Comparison of ENCODE assay signal across 20 cellular contexts in genomic region chr1:107896946-107897345, GRCh38.
A peak's percentile ranks its signal among the peaks of the same experiment; 100 is the strongest.
DNase-seq lines count a peak whose midpoint lies in the region; ATAC-seq, FAIRE-seq and TF ChIP-seq lines count a peak whose summit lies in the region.
"Had no signal": no experiment of that assay in that cellular context is flagged by ENCODE, and none has a peak within 500 bp of the region (broad histone marks: within the 10 kb centered on the region; RNA-seq: fewer than 3 reads in every experiment).

No MANE protein-coding gene starts in this region.

- no peak overlapping the region for H3K4me3 ChIP-seq in GM12878
- no peak overlapping the region for H3K4me3 ChIP-seq in ascending aorta
- H3K4me3 ChIP-seq: HAP-1, upper lobe of right lung had no signal

- CTCF ChIA-PET in activated naive CD4-positive, alpha-beta T cell treated with anti-CD3 and anti-CD28 coated beads for 36 hours (lab: Charles Lee) = interaction anchor here (0.9 kb wide), 1 partner anchor 228 kb away, joined by 5 read pairs; no protein-coding TSS in a partner anchor
- CTCF ChIA-PET in GM12878 (lab: Yijun Ruan, JAX) = interaction anchor here (1.1 to 1.6 kb wide), 5 partner anchors 25 to 230 kb away, joined by 3 to 11 read pairs (median 6); no protein-coding TSS in a partner anchor

- no peak for TF ChIP-seq RAD21 in GM12878 (IDR thresholded peaks at IDR 0.05; ENCODE audit: insufficient read depth, low read depth, low read length)

- no peaks in the 10 kb centered on the region for H4K20me1 ChIP-seq in GM12878 (ENCODE audit: control insufficient read depth, insufficient read depth)

- H3K27ac Mint-ChIP-seq in activated naive CD4-positive, alpha-beta T cell treated with anti-CD3 and anti-CD28 coated beads for 36 hours = peak overlapping the region; percentile 78
- peak overlapping the region; percentile 86 to 96 for H3K27ac Mint-ChIP-seq in stimulated activated naive CD8-positive, alpha-beta T cell treated with anti-CD3 and anti-CD28 coated beads, Interleukin-15, amount 100 ng/mL, for 72 hours

- 0% methylated on average over 1 of the region's 1 CpG for WGBS in GM12878 (ENCODE audit: insufficient coverage, insufficient replicate concordance, low lambda C conversion rate, missing lambda C conversion rate)

- TF ChIP-seq EP300 in GM12878 (IDR thresholded peaks at IDR 0.05; ENCODE audit: borderline replicate concordance in 1 of 2, control insufficient read depth in 1 of 2, low read depth in 2 of 2, low read length in 2 of 2) = no peak

- peak overlapping the region; percentile 6 for H3K4me3 Mint-ChIP-seq in activated naive CD4-positive, alpha-beta T cell treated with anti-CD3 and anti-CD28 coated beads for 36 hours
- peak overlapping the region; percentile 77 to 78 for H3K4me3 Mint-ChIP-seq in stimulated activated naive CD8-positive, alpha-beta T cell treated with anti-CD3 and anti-CD28 coated beads, Interleukin-15, amount 100 ng/mL, for 72 hours

- H3K9ac ChIP-seq in GM12878 (ENCODE audit: control insufficient read depth, insufficient read depth, low read length) = no peak overlapping the region

- in situ Hi-C loops in GM12878 (cut with MboI) = no loop called here

- H3K27me3 ChIP-seq in GM12878 (replicated peaks in 1 of 2; ENCODE audit: control insufficient read depth in 2 of 2, insufficient read depth in 2 of 2, low read length in 1 of 2) (no peaks in the 10 kb centered on the region), ascending aorta (no peaks in the 10 kb centered on the region)
- H3K27me3 ChIP-seq: upper lobe of right lung had no signal

- POLR2A ChIA-PET in GM12878 (lab: Charles Lee) = no interaction called here

- TF ChIP-seq CTCF in GM12878 (IDR thresholded peaks at IDR 0.05 in 2 of 3, conservative IDR thresholded peaks at IDR 0.05 in 1 of 3; ENCODE audit: control insufficient read depth in 2 of 3, extremely low read depth in 1 of 3, insufficient read depth in 1 of 3, low read depth in 3 of 3, low read length in 3 of 3) = no peak
- no peak for TF ChIP-seq CTCF in ascending aorta (IDR thresholded peaks at IDR 0.05)

- peaks cover 3% of the 10 kb centered on the region for H3K9me3 Mint-ChIP-seq in activated naive CD4-positive, alpha-beta T cell treated with anti-CD3 and anti-CD28 coated beads for 36 hours
- H3K9me3 Mint-ChIP-seq in stimulated activated naive CD8-positive, alpha-beta T cell treated with anti-CD3 and anti-CD28 coated beads, Interleukin-15, amount 100 ng/mL, for 72 hours = peaks cover 4 to 7% of the 10 kb centered on the region in 2 donors

- FAIRE-seq in GM12878 (lab: Jason Lieb, UNC) = no peak
- FAIRE-seq: colon had no signal

- no peaks in the 10 kb centered on the region for H3K79me2 ChIP-seq in GM12878 (ENCODE audit: control insufficient read depth, insufficient read depth, low read length)

- H3K27me3 Mint-ChIP-seq in activated naive CD4-positive, alpha-beta T cell treated with anti-CD3 and anti-CD28 coated beads for 36 hours (ENCODE audit: low read depth) = no peaks in the 10 kb centered on the region
- H3K27me3 Mint-ChIP-seq in stimulated activated naive CD8-positive, alpha-beta T cell treated with anti-CD3 and anti-CD28 coated beads, Interleukin-15, amount 100 ng/mL, for 72 hours = no peaks in the 10 kb centered on the region

- peaks cover 14% of the 10 kb centered on the region for H3K4me1 ChIP-seq in GM12878 (ENCODE audit: control insufficient read depth, insufficient read depth, low read length)
- H3K4me1 ChIP-seq in ascending aorta = no peaks in the 10 kb centered on the region
- H3K4me1 ChIP-seq: HAP-1, upper lobe of right lung had no signal

- BruUV-seq in GM12878 (replicated peaks; lab: Mats Ljungman, UMichigan) = no TSS peak

- H3K36me3 ChIP-seq in GM12878 (ENCODE audit: control insufficient read depth in 2 of 2, insufficient read depth in 2 of 2, low read length in 1 of 2) (no peaks in the 10 kb centered on the region), ascending aorta (no peaks in the 10 kb centered on the region)
- H3K36me3 ChIP-seq: HAP-1, upper lobe of right lung had no signal

- intact Hi-C loops in activated naive CD4-positive, alpha-beta T cell treated with anti-CD3 and anti-CD28 coated beads for 36 hours (cut with micrococcal nuclease) = loop anchor here (1.0 to 5.0 kb wide), 5 partner anchors 66 to 305 kb away; partner anchors contain the start of gene SLC25A24
- intact Hi-C loops in GM12878 (cut with micrococcal nuclease; ENCODE audit: unreplicated experiment) (loop anchor here (2.0 kb wide), 1 partner anchor 38 kb away; no protein-coding TSS in a partner anchor), ascending aorta (cut with DNase I) (no loop called here)

- DNase-seq in activated naive CD4-positive, alpha-beta T cell treated with anti-CD3 and anti-CD28 coated beads for 36 hours = no peak
- no peak for DNase-seq in activated naive CD4-positive, alpha-beta T cell treated with anti-CD3 and anti-CD28 coated beads, Interleukin-2, amount 50 U/mL, for 16 hours
- DNase-seq in NCI-H2171 (lab: John Stamatoyannopoulos, UW) = peak; percentile 35
- DNase-seq in GM12878 (ENCODE audit: low read depth, low spot score) = no peak
- DNase-seq in stimulated activated naive CD8-positive, alpha-beta T cell treated with anti-CD3 and anti-CD28 coated beads, Interleukin-15, amount 100 ng/mL, for 72 hours = no peak
- DNase-seq in ascending aorta (ENCODE audit: low spot score in 2 of 2) = no peak
- DNase-seq in T-helper 1 cell = no peak
- DNase-seq: activated CD4-positive, CD25-positive, alpha-beta regulatory T cell treated with anti-CD3 and anti-CD28 coated beads, Interleukin-2, amount 50 U/mL, for 72 hours; aorta; DMS79 treated with DMSO at 0.1 percent for 48 hours; mesendoderm; NCI-H1092; PC-3; stimulated activated CD4-positive, alpha-beta T cell treated with anti-CD3 and anti-CD28 coated beads, Interleukin-4, amount 100 ng/mL, for 24 hours; upper lobe of right lung had no signal

- H3K36me3 Mint-ChIP-seq in activated naive CD4-positive, alpha-beta T cell treated with anti-CD3 and anti-CD28 coated beads for 36 hours (ENCODE audit: low read depth) = peaks cover 5% of the 10 kb centered on the region

- SMC1A ChIA-PET in GM12878 (lab: Charles Lee; ENCODE audit: uncharacterized antibody, unreplicated experiment) = interaction anchor here (1.0 to 1.5 kb wide), 7 partner anchors 13 to 230 kb away, joined by 3 to 9 read pairs (median 4); no protein-coding TSS in a partner anchor

- H3K9me3 ChIP-seq in GM12878 (replicated peaks; ENCODE audit: control insufficient read depth, insufficient read depth, low read length) = no peaks in the 10 kb centered on the region
- no peaks in the 10 kb centered on the region for H3K9me3 ChIP-seq in ascending aorta
- H3K9me3 ChIP-seq: HAP-1, upper lobe of right lung had no signal

- no peak for TF ChIP-seq POLR2A in GM12878 (IDR thresholded peaks at IDR 0.05; ENCODE audit: low read depth, low read length)

- peak; percentile 44 for ATAC-seq in GM12878
- ATAC-seq in stimulated activated naive CD8-positive, alpha-beta T cell treated with anti-CD3 and anti-CD28 coated beads, Interleukin-15, amount 100 ng/mL, for 72 hours = no peak
- ATAC-seq in HG03354 (IDR thresholded peaks at IDR 0.05; ENCODE audit: poor library complexity, severe bottlenecking, unreplicated experiment) = no peak
- ATAC-seq: PC-3, SK-N-SH treated with all-trans-retinoic acid at 6 μM for 48 hours had no signal

- H3K4me2 ChIP-seq in GM12878 (ENCODE audit: control insufficient read depth, insufficient read depth) = no peak overlapping the region

- peaks cover 40% of the 10 kb centered on the region for H3K4me1 Mint-ChIP-seq in activated naive CD4-positive, alpha-beta T cell treated with anti-CD3 and anti-CD28 coated beads for 36 hours (ENCODE audit: low read depth)
- H3K4me1 Mint-ChIP-seq in stimulated activated naive CD8-positive, alpha-beta T cell treated with anti-CD3 and anti-CD28 coated beads, Interleukin-15, amount 100 ng/mL, for 72 hours = peaks cover 61% of the 10 kb centered on the region

- no peak overlapping the region; the same call in 1 of the 2 replicates for H2AFZ ChIP-seq in GM12878 (ENCODE audit: control insufficient read depth, low read depth, low read length)

- H3K27ac ChIP-seq in GM12878 (ENCODE audit: control insufficient read depth, insufficient read depth) (no peak overlapping the region), ascending aorta (no peak overlapping the region)
- H3K27ac ChIP-seq: epithelial cell of prostate had no signal

- RAD21 ChIA-PET in GM12878 (lab: Charles Lee; ENCODE audit: unreplicated experiment) = interaction anchor here (0.9 to 1.8 kb wide), 6 partner anchors 24 to 230 kb away, joined by 3 to 14 read pairs (median 6); no protein-coding TSS in a partner anchor

TF ChIP-seq in GM12878, 131 proteins besides CTCF, POLR2A, EP300 and RAD21:
- peak; percentile 74 for TF ChIP-seq MEF2B (IDR thresholded peaks at IDR 0.05; ENCODE audit: partially characterized antibody, poor library complexity, severe bottlenecking)
- TF ChIP-seq PAX8 (IDR thresholded peaks at IDR 0.05) = no peak
